8 cellular contexts compared by ENCODE assay signal in genomic region chr7:87876759-87877234, GRCh38. TPM values are rescaled to one million over a fixed set of nuclear protein-coding genes. Genes with fewer than 3 reads are reported as not detected.
DNase-seq lines count a peak whose midpoint lies in the region; ATAC-seq and TF ChIP-seq lines count a peak whose summit lies in the region.

No MANE protein-coding gene starts in this region.

- H3K36me3 ChIP-seq in endodermal cell (ENCODE audit: control insufficient read depth, insufficient read depth, low read length) (peaks cover 18% of the 10 kb centered on the region), mesenchymal stem cell (ENCODE audit: control insufficient read depth in 1 of 2, insufficient read depth in 2 of 2, low read depth in 1 of 2, low read length in 2 of 2) (no peaks in the 10 kb centered on the region)

- H3K14ac ChIP-seq in mesenchymal stem cell (ENCODE audit: low read length in 2 of 2), result no peak overlapping the region

- H2BK12ac ChIP-seq in mesenchymal stem cell (ENCODE audit: low read length in 2 of 2), result no peak overlapping the region

- no peak overlapping the region for H2BK120ac ChIP-seq in mesenchymal stem cell (ENCODE audit: low read depth, low read length)

- peak overlapping the region; percentile 90 for H3K4me3 ChIP-seq in HFF-Myc (replicated peaks; ENCODE audit: low read depth, low read length)
- H3K4me3 ChIP-seq in endodermal cell (ENCODE audit: low read length), result peak overlapping the region; percentile 91
- peak overlapping the region; percentile 90 for H3K4me3 ChIP-seq in mesenchymal stem cell (ENCODE audit: insufficient read depth in 1 of 2, low read depth in 1 of 2, low read length in 2 of 2)

- H3K23ac ChIP-seq in mesenchymal stem cell (ENCODE audit: low read length in 2 of 2), result peak overlapping the region in 1 of 2 experiments; percentile 23

- peak overlapping the region; percentile 87 for H3K9ac ChIP-seq in endodermal cell (ENCODE audit: extremely low read depth, low read length, poor library complexity, severe bottlenecking)
- peak overlapping the region; percentile 96 for H3K9ac ChIP-seq in mesenchymal stem cell (ENCODE audit: low read length)

- H3K9me3 ChIP-seq in endodermal cell (ENCODE audit: control insufficient read depth, low read length), result peaks cover 11% of the 10 kb centered on the region
- H3K9me3 ChIP-seq in mesenchymal stem cell (ENCODE audit: control insufficient read depth, low read length), result peaks cover 5% of the 10 kb centered on the region

- peaks cover 63% of the 10 kb centered on the region for H3K36me3 Mint-ChIP-seq in activated CD8-positive, alpha-beta T cell treated with anti-CD3 and anti-CD28 coated beads, Interleukin-2, amount 10 ng/mL, durations not matched to agents 7 days and 5 days (ENCODE audit: low read depth)
- H3K36me3 Mint-ChIP-seq in endodermal cell (ENCODE audit: low read depth), result peaks cover 27% of the 10 kb centered on the region

- peak; percentile 28 for ATAC-seq in activated CD8-positive, alpha-beta T cell treated with anti-CD3 and anti-CD28 coated beads, Interleukin-2, amount 10 ng/mL, durations not matched to agents 7 days and 5 days
- ATAC-seq in GM19328 (IDR thresholded peaks at IDR 0.05; ENCODE audit: unreplicated experiment), result no peak

- H3K27ac Mint-ChIP-seq in activated CD8-positive, alpha-beta T cell treated with anti-CD3 and anti-CD28 coated beads, Interleukin-2, amount 10 ng/mL, durations not matched to agents 7 days and 5 days, result peak overlapping the region; percentile 97
- H3K27ac Mint-ChIP-seq in endodermal cell, result peak overlapping the region; percentile 99

- H3K4me1 ChIP-seq in endodermal cell (ENCODE audit: control insufficient read depth, insufficient read depth, low read length) (peaks cover 4% of the 10 kb centered on the region), mesenchymal stem cell (ENCODE audit: control insufficient read depth, insufficient read depth, low read depth, low read length) (peaks cover 1% of the 10 kb centered on the region)

- H3K4me1 Mint-ChIP-seq in activated CD8-positive, alpha-beta T cell treated with anti-CD3 and anti-CD28 coated beads, Interleukin-2, amount 10 ng/mL, durations not matched to agents 7 days and 5 days (ENCODE audit: low read depth), result peaks cover 60% of the 10 kb centered on the region
- H3K4me1 Mint-ChIP-seq in endodermal cell, result peaks cover 21% of the 10 kb centered on the region

- 0% methylated on average over 6 to 31 of the region's 31 CpGs for WGBS in endodermal cell (ENCODE audit: insufficient coverage in 1 of 2, insufficient read length in 1 of 2), 2 experiments
- under 1% methylated on average over 27 of the region's 31 CpGs for WGBS in mesenchymal stem cell

- H3K27me3 ChIP-seq in endodermal cell (ENCODE audit: control insufficient read depth, insufficient read depth, low read length, poor library complexity, severe bottlenecking) (no peaks in the 10 kb centered on the region), mesenchymal stem cell (ENCODE audit: control insufficient read depth in 1 of 2, insufficient read depth in 1 of 2, low read length in 2 of 2) (no peaks in the 10 kb centered on the region)

- peaks cover 12% of the 10 kb centered on the region for H3K9me3 Mint-ChIP-seq in activated CD8-positive, alpha-beta T cell treated with anti-CD3 and anti-CD28 coated beads, Interleukin-2, amount 10 ng/mL, durations not matched to agents 7 days and 5 days (ENCODE audit: insufficient read depth)
- peaks cover 8% of the 10 kb centered on the region for H3K9me3 Mint-ChIP-seq in endodermal cell

- no peak overlapping the region for H2BK5ac ChIP-seq in mesenchymal stem cell (ENCODE audit: low read depth, low read length, poor library complexity, severe bottlenecking)

- no peak overlapping the region for H3K4ac ChIP-seq in mesenchymal stem cell (ENCODE audit: low read depth in 1 of 2, low read length in 2 of 2)

- POLR2A ChIA-PET in activated CD8-positive, alpha-beta T cell treated with anti-CD3 and anti-CD28 coated beads, Interleukin-2, amount 10 ng/mL, durations not matched to agents 7 days and 5 days (lab: Charles Lee), result interaction anchor here (0.6 kb wide), 1 partner anchor 39 kb away, joined by 3 read pairs; no protein-coding TSS in a partner anchor

- peak overlapping the region; percentile 95 for H3K27ac ChIP-seq in endodermal cell (ENCODE audit: low read depth, low read length)
- peak overlapping the region; percentile 73 for H3K27ac ChIP-seq in mesenchymal stem cell (ENCODE audit: low read length, poor library complexity, severe bottlenecking)

- H4K8ac ChIP-seq in mesenchymal stem cell (ENCODE audit: low read length), result peak overlapping the region; percentile 45

- no peak overlapping the region for H4K91ac ChIP-seq in mesenchymal stem cell (ENCODE audit: low read length)

- no peaks in the 10 kb centered on the region for H3K27me3 Mint-ChIP-seq in activated CD8-positive, alpha-beta T cell treated with anti-CD3 and anti-CD28 coated beads, Interleukin-2, amount 10 ng/mL, durations not matched to agents 7 days and 5 days (ENCODE audit: low read depth)
- no peaks in the 10 kb centered on the region for H3K27me3 Mint-ChIP-seq in endodermal cell (ENCODE audit: insufficient read depth)

- H3K4me3 Mint-ChIP-seq in activated CD8-positive, alpha-beta T cell treated with anti-CD3 and anti-CD28 coated beads, Interleukin-2, amount 10 ng/mL, durations not matched to agents 7 days and 5 days, result peak overlapping the region; percentile 78
- peak overlapping the region; percentile 98 for H3K4me3 Mint-ChIP-seq in endodermal cell

- H3K4me2 ChIP-seq in mesenchymal stem cell (ENCODE audit: low read length, poor library complexity, severe bottlenecking), result peak overlapping the region; percentile 57

- H3K18ac ChIP-seq in mesenchymal stem cell (ENCODE audit: low read depth in 1 of 2, low read length in 2 of 2), result peak overlapping the region; percentile 69 to 88

- H2AFZ ChIP-seq in mesenchymal stem cell (ENCODE audit: low read depth, low read length), result peak overlapping the region; percentile 97

- H2AK5ac ChIP-seq in mesenchymal stem cell (ENCODE audit: low read length, severe bottlenecking), result no peak overlapping the region

- no peak overlapping the region for H2BK15ac ChIP-seq in mesenchymal stem cell (ENCODE audit: low read depth, poor library complexity, severe bottlenecking)

- CTCF ChIA-PET in activated CD8-positive, alpha-beta T cell treated with anti-CD3 and anti-CD28 coated beads, Interleukin-2, amount 10 ng/mL, durations not matched to agents 7 days and 5 days (lab: Charles Lee), result no interaction called here

- no peak for TF ChIP-seq CTCF in HFF-Myc (IDR thresholded peaks at IDR 0.05; ENCODE audit: low read depth, low read length, missing control alignments)
- TF ChIP-seq CTCF in endodermal cell (conservative IDR thresholded peaks at IDR 0.05), result no peak

- peaks cover 4% of the 10 kb centered on the region for H3K79me1 ChIP-seq in mesenchymal stem cell (replicated peaks; ENCODE audit: low read length, poor library complexity, severe bottlenecking)

- DNase-seq in COR-L47 (lab: John Stamatoyannopoulos, UW) (peak; percentile 57), HFF-Myc (ENCODE audit: extremely low read depth, low read depth) (no peak), NCI-H510A treated with DMSO at 0.1 percent for 48 hours (lab: John Stamatoyannopoulos, UW) (peak; percentile 46), endodermal cell (peak; percentile 85), mesenchymal stem cell (peak; percentile 81)
- DNase-seq in activated CD8-positive, alpha-beta T cell treated with anti-CD3 and anti-CD28 coated beads, Interleukin-2, amount 10 ng/mL, durations not matched to agents 7 days and 5 days, result peak; percentile 64
- peak; percentile 17 for DNase-seq in stimulated activated CD8-positive, alpha-beta memory T cell treated with anti-CD3 and anti-CD28 coated beads, Interleukin-12 subunit alpha, Interleukin-12 subunit beta, amount 100 ng/mL, for 24 hours (ENCODE audit: extremely low read depth)

RNA-seq across cellular contexts. Expression of gene DBF4, which starts 0.5 kb away (rescaled TPM):
- 10 to 100 TPM; 82.6 to 85.9 TPM for total RNA-seq in activated CD8-positive, alpha-beta T cell treated with anti-CD3 and anti-CD28 coated beads, Interleukin-2, amount 10 ng/mL, durations not matched to agents 7 days and 5 days
- total RNA-seq in endodermal cell, result 10 to 100 TPM; 46.5 to 63.2 TPM
- 72.1 TPM for polyA plus RNA-seq in endodermal cell (2013, experiment 1 of 2)
- 69.9 TPM for polyA plus RNA-seq in endodermal cell (2013, experiment 2 of 2)
- 14.2 TPM for polyA plus RNA-seq in mesenchymal stem cell (2013, experiment 1 of 2)
- 14.5 TPM for polyA plus RNA-seq in mesenchymal stem cell (2013, experiment 2 of 2)

RNA-seq across cellular contexts. Expression of gene SLC25A40, which starts 0.6 kb away (rescaled TPM):
- total RNA-seq in activated CD8-positive, alpha-beta T cell treated with anti-CD3 and anti-CD28 coated beads, Interleukin-2, amount 10 ng/mL, durations not matched to agents 7 days and 5 days, result 10 to 100 TPM; 49.1 to 52.4 TPM
- total RNA-seq in endodermal cell, result 10 to 100 TPM; 20.9 to 32.6 TPM
- 28.4 TPM for polyA plus RNA-seq in endodermal cell (2013, experiment 1 of 2)
- polyA plus RNA-seq in endodermal cell (2013, experiment 2 of 2), result 26.8 TPM
- 9.6 TPM for polyA plus RNA-seq in mesenchymal stem cell (2013, experiment 1 of 2)
- polyA plus RNA-seq in mesenchymal stem cell (2013, experiment 2 of 2), result 10.2 TPM

RNA-seq across cellular contexts. Expression of gene ADAM22, which starts 57.3 kb away (rescaled TPM):
- total RNA-seq in activated CD8-positive, alpha-beta T cell treated with anti-CD3 and anti-CD28 coated beads, Interleukin-2, amount 10 ng/mL, durations not matched to agents 7 days and 5 days, result 1 to 10 TPM; 2.2 to 3.1 TPM
- total RNA-seq in endodermal cell, result 10 to 100 TPM; 10.9 to 11.5 TPM
- 6.4 TPM for polyA plus RNA-seq in endodermal cell (2013, experiment 1 of 2)
- 7.0 TPM for polyA plus RNA-seq in endodermal cell (2013, experiment 2 of 2)
- 0.73 TPM for polyA plus RNA-seq in mesenchymal stem cell (2013, experiment 1 of 2)
- 0.71 TPM for polyA plus RNA-seq in mesenchymal stem cell (2013, experiment 2 of 2)
